ENCODE assay signal across 8 cellular contexts in genomic region chr13:73702419-73703071, GRCh38.
DNase-seq lines count a peak whose midpoint lies in the region; ATAC-seq and TF ChIP-seq lines count a peak whose summit lies in the region.

No MANE protein-coding gene starts in this region.

- ATAC-seq in GM19395 (IDR thresholded peaks at IDR 0.05; ENCODE audit: unreplicated experiment) (peak; percentile 92), HG03280 (IDR thresholded peaks at IDR 0.05; ENCODE audit: unreplicated experiment) (peak; percentile 70)

- H3K9me3 Mint-ChIP-seq in activated T-helper 2 cell treated with anti-CD3 and anti-CD28 coated beads, Interferon-gamma antibody, Interleukin-2, Interleukin-4, amounts not matched to agents 10 μg/mL and 5 μg/mL and 100 μg/mL, durations not matched to agents 14 hours and 24 hours and 36 hours: no peaks in the 10 kb centered on the region
- no peaks in the 10 kb centered on the region for H3K9me3 Mint-ChIP-seq in progenitor cell of endocrine pancreas (ENCODE audit: low read depth)

- no peaks in the 10 kb centered on the region for H3K27me3 Mint-ChIP-seq in activated T-helper 2 cell treated with anti-CD3 and anti-CD28 coated beads, Interferon-gamma antibody, Interleukin-2, Interleukin-4, amounts not matched to agents 10 μg/mL and 5 μg/mL and 100 μg/mL, durations not matched to agents 14 hours and 24 hours and 36 hours (ENCODE audit: low read depth)
- no peaks in the 10 kb centered on the region for H3K27me3 Mint-ChIP-seq in progenitor cell of endocrine pancreas

- no peak for TF ChIP-seq CTCF in progenitor cell of endocrine pancreas (IDR thresholded peaks at IDR 0.05; ENCODE audit: unreplicated experiment)

- DNase-seq in activated T-helper 2 cell treated with anti-CD3 and anti-CD28 coated beads, Interferon-gamma antibody, Interleukin-2, Interleukin-4, amounts not matched to agents 10 μg/mL and 5 μg/mL and 100 μg/mL, durations not matched to agents 14 hours and 24 hours and 36 hours (ENCODE audit: low spot score): peak; percentile 41
- DNase-seq in progenitor cell of endocrine pancreas (ENCODE audit: low spot score, unreplicated experiment) (no peak), D341Med (ENCODE audit: low spot score) (no peak), SIG-M5 treated with dmso at 0.1 percent for 504 hours (lab: John Stamatoyannopoulos, UW; ENCODE audit: unreplicated experiment) (no peak), ureter (ENCODE audit: low spot score) (no peak), NCI-H2029 treated with DMSO at 0.1 percent for 48 hours (lab: John Stamatoyannopoulos, UW) (no peak)

- H3K36me3 Mint-ChIP-seq in activated T-helper 2 cell treated with anti-CD3 and anti-CD28 coated beads, Interferon-gamma antibody, Interleukin-2, Interleukin-4, amounts not matched to agents 10 μg/mL and 5 μg/mL and 100 μg/mL, durations not matched to agents 14 hours and 24 hours and 36 hours (ENCODE audit: low read depth): peaks cover 24% of the 10 kb centered on the region
- peaks cover 9% of the 10 kb centered on the region for H3K36me3 Mint-ChIP-seq in progenitor cell of endocrine pancreas (ENCODE audit: insufficient read depth)

- intact Hi-C loops in activated T-helper 2 cell treated with anti-CD3 and anti-CD28 coated beads, Interferon-gamma antibody, Interleukin-2, Interleukin-4, amounts not matched to agents 10 μg/mL and 5 μg/mL and 100 μg/mL, durations not matched to agents 14 hours and 24 hours and 36 hours (cut with micrococcal nuclease): loop anchor here (1.0 to 5.0 kb wide), 4 partner anchors 13 to 645 kb away; partner anchors contain the start of gene KLF5

- H3K4me3 Mint-ChIP-seq in activated T-helper 2 cell treated with anti-CD3 and anti-CD28 coated beads, Interferon-gamma antibody, Interleukin-2, Interleukin-4, amounts not matched to agents 10 μg/mL and 5 μg/mL and 100 μg/mL, durations not matched to agents 14 hours and 24 hours and 36 hours (ENCODE audit: low read depth): no peak overlapping the region
- H3K4me3 Mint-ChIP-seq in progenitor cell of endocrine pancreas (ENCODE audit: low read depth): peak overlapping the region; percentile 8

- H3K4me1 Mint-ChIP-seq in activated T-helper 2 cell treated with anti-CD3 and anti-CD28 coated beads, Interferon-gamma antibody, Interleukin-2, Interleukin-4, amounts not matched to agents 10 μg/mL and 5 μg/mL and 100 μg/mL, durations not matched to agents 14 hours and 24 hours and 36 hours (ENCODE audit: low read depth): peaks cover 34% of the 10 kb centered on the region
- peaks cover 19% of the 10 kb centered on the region for H3K4me1 Mint-ChIP-seq in progenitor cell of endocrine pancreas (ENCODE audit: low read depth)

- peak overlapping the region; percentile 60 for H3K27ac Mint-ChIP-seq in activated T-helper 2 cell treated with anti-CD3 and anti-CD28 coated beads, Interferon-gamma antibody, Interleukin-2, Interleukin-4, amounts not matched to agents 10 μg/mL and 5 μg/mL and 100 μg/mL, durations not matched to agents 14 hours and 24 hours and 36 hours
- peak overlapping the region; percentile 86 for H3K27ac Mint-ChIP-seq in progenitor cell of endocrine pancreas
